ENCODE assay signal across 3 cellular contexts in the genomic region with DNA sequence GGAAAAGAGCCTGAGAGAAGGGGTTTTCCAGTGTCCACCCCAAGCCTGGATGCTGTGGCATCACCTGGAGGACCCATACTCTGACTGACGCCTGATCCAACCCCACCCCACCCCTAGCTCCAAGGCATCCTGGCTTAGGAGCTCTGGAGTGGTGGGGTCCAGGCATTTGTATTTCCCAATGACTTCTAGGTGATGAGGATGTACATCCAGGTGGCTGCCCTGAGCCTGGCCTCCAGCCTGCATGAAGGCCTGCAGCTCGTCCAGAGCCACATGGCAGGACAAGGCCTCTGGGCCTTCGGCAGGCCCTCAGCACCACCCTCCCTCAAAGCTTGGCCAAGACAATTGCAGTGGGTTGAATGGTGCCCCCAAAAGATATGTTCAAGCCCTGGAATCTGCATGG.
"Had no signal": no experiment of that assay in that cellular context is flagged by ENCODE, and none has a peak within 500 bp of the region (broad histone marks: within the 10 kb centered on the region; RNA-seq: fewer than 3 reads in every experiment).

No MANE protein-coding gene starts in this region.

- H2AFZ ChIP-seq: GM23338 had no signal

- ATAC-seq: GM23338 had no signal

- H3K4me2 ChIP-seq: GM23338 had no signal

- H3K4me3 ChIP-seq: GM23338 had no signal

- DNase-seq: H9, HCEC 1CT had no signal
